ENCODE assay signal across 8 cellular contexts in the genomic region with DNA sequence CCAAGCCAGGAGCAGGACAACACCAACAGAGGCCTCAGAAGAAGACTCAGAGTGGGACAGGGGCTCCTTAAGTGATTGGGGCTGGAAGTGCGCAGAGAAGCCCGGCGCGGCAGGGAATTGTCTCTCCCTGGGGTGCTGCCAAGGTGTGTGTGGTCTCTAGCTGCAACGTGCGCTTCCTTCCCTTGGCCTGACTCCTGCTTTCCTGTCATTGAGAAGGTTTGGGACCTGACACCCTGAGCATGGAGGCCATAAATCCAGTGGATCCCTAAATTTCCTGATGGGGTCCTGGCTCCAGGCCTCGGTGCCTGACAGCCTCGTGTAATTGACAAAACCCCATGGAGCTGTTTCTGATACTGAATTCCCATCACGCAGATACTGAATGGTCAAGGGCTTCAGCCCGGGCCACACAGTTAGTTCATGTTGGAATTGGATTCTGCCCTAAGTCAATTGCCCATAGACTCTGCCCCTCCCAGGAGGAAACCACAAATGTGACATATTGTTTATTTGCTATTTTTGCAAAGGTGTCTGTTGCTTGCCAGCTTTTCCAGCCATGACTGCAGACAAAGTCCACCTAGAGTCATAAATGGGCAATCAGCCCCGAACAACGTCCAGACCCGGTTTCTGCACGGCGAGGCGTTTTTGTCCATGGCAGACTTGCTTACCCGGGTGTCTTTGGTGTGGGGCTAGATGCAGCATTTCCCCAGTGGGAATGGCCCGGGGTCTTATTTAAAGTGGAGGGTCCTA. TPM values are rescaled to one million over a fixed set of nuclear protein-coding genes. Genes with fewer than 3 reads are reported as not detected.
DNase-seq lines count a peak whose midpoint lies in the region; ATAC-seq, FAIRE-seq and TF ChIP-seq lines count a peak whose summit lies in the region.
"Not testable (repeated sequence)": the region's sequence is repeated elsewhere in the genome, so short reads cannot be mapped to it uniquely, and the experiment has no call there.

No MANE protein-coding gene starts in this region.

- not testable (repeated sequence) for H3K36me3 Mint-ChIP-seq in CD8-positive, alpha-beta T cell; WTC11; chondrocyte (ENCODE audit: low read depth); natural killer cell treated with Interleukin-12 subunit alpha and Interleukin-12 subunit beta and Interleukin-15 and Interleukin-18, amount 100 ng/mL, for 72 hours

- not testable (repeated sequence) for H3K27me3 ChIP-seq in CD8-positive, alpha-beta T cell (ENCODE audit: insufficient read depth, low read length); right lobe of liver; rectal smooth muscle tissue (ENCODE audit: control insufficient read depth, insufficient read depth, low read length); transverse colon

- not testable (repeated sequence) for H3K4me3 Mint-ChIP-seq in CD8-positive, alpha-beta T cell; WTC11; chondrocyte (ENCODE audit: unreplicated experiment)
- H3K4me3 Mint-ChIP-seq in natural killer cell treated with Interleukin-12 subunit alpha and Interleukin-12 subunit beta and Interleukin-15 and Interleukin-18, amount 100 ng/mL, for 72 hours, result peak overlapping the region; percentile 70

- FAIRE-seq in kidney (lab: Jason Lieb, UNC), result not testable (repeated sequence)

- TF ChIP-seq POLR2A in right lobe of liver (IDR thresholded peaks at IDR 0.05), result peak; percentile 40
- TF ChIP-seq POLR2A in transverse colon (IDR thresholded peaks at IDR 0.05), result not testable (repeated sequence)

- CTCF ChIA-PET in CD8-positive, alpha-beta T cell (lab: Charles Lee), result not testable (repeated sequence)
- CTCF ChIA-PET in WTC11 (lab: Charles Lee), result interaction anchor here (1.0 to 1.9 kb wide), 3 partner anchors 36 to 139 kb away, joined by 3 to 4 read pairs (median 4); no protein-coding TSS in a partner anchor

- H3K4me1 Mint-ChIP-seq in CD8-positive, alpha-beta T cell (ENCODE audit: low read depth), result peaks cover 27% of the 10 kb centered on the region
- H3K4me1 Mint-ChIP-seq in WTC11 (peaks cover 11% of the 10 kb centered on the region), chondrocyte (ENCODE audit: low read depth) (peaks cover 34% of the 10 kb centered on the region)
- peaks cover 43 to 51% of the 10 kb centered on the region in 2 donors for H3K4me1 Mint-ChIP-seq in natural killer cell treated with Interleukin-12 subunit alpha and Interleukin-12 subunit beta and Interleukin-15 and Interleukin-18, amount 100 ng/mL, for 72 hours (ENCODE audit: low read depth in 2 of 2)

- H3K27ac Mint-ChIP-seq in CD8-positive, alpha-beta T cell, result peak overlapping the region; percentile 69
- H3K27ac Mint-ChIP-seq in WTC11; chondrocyte (ENCODE audit: unreplicated experiment): not testable (repeated sequence)
- H3K27ac Mint-ChIP-seq in natural killer cell treated with Interleukin-12 subunit alpha and Interleukin-12 subunit beta and Interleukin-15 and Interleukin-18, amount 100 ng/mL, for 72 hours, result peak overlapping the region; percentile 57 to 58

- TF ChIP-seq EP300 in transverse colon (IDR thresholded peaks at IDR 0.05; ENCODE audit: low read depth), result not testable (repeated sequence)

- ATAC-seq in CD8-positive, alpha-beta T cell; WTC11; natural killer cell treated with Interleukin-12 subunit alpha and Interleukin-12 subunit beta and Interleukin-15 and Interleukin-18, amount 100 ng/mL, for 72 hours: not testable (repeated sequence)
- peak; percentile 46 to 69 (median 52) for ATAC-seq in right lobe of liver

- not testable (repeated sequence) for H3K9ac ChIP-seq in kidney (ENCODE audit: low read length in 2 of 2); rectal smooth muscle tissue (ENCODE audit: low read length)

- POLR2A ChIA-PET in CD8-positive, alpha-beta T cell (lab: Charles Lee), result interaction anchor here (0.6 kb wide), 1 partner anchor 276 kb away, joined by 3 read pairs; no protein-coding TSS in a partner anchor
- POLR2A ChIA-PET in WTC11 (lab: Charles Lee), result interaction anchor here (0.7 kb wide), 1 partner anchor 70 kb away, joined by 3 read pairs; no protein-coding TSS in a partner anchor

- peaks cover 11% of the 10 kb centered on the region for H3K4me1 ChIP-seq in CD8-positive, alpha-beta T cell (ENCODE audit: insufficient read depth, low read length)
- H3K4me1 ChIP-seq in kidney (ENCODE audit: control insufficient read depth in 1 of 2, insufficient read depth in 1 of 2, low read depth in 1 of 2, low read length in 2 of 2), result peaks cover 9 to 13% of the 10 kb centered on the region in 2 donors
- H3K4me1 ChIP-seq in right lobe of liver, result peaks cover 0 to 38% (median 18%) of the 10 kb centered on the region in 4 donors
- H3K4me1 ChIP-seq in rectal smooth muscle tissue (ENCODE audit: control insufficient read depth, insufficient read depth, low read length), result not testable (repeated sequence)
- peaks cover 23 to 36% (median 24%) of the 10 kb centered on the region in 4 donors for H3K4me1 ChIP-seq in transverse colon

- not testable (repeated sequence) for H3K36me3 ChIP-seq in CD8-positive, alpha-beta T cell (ENCODE audit: insufficient read depth, low read length); kidney (ENCODE audit: control insufficient read depth in 1 of 2, insufficient read depth in 2 of 2, low read length in 2 of 2); right lobe of liver; rectal smooth muscle tissue (ENCODE audit: control insufficient read depth, insufficient read depth, low read length); transverse colon

- not testable (repeated sequence) for TF ChIP-seq CTCF in CD8-positive, alpha-beta T cell (IDR thresholded peaks at IDR 0.05); WTC11 (IDR thresholded peaks at IDR 0.05); chondrocyte (IDR thresholded peaks at IDR 0.05); kidney (IDR thresholded peaks at IDR 0.05; ENCODE audit: borderline replicate concordance, extremely low read depth, insufficient read depth); right lobe of liver (IDR thresholded peaks at IDR 0.05); transverse colon (IDR thresholded peaks at IDR 0.05)

- intact Hi-C loops in CD8-positive, alpha-beta T cell (cut with DNase I, micrococcal nuclease); kidney (cut with DNase I); right lobe of liver (cut with DNase I): not testable (repeated sequence)
- intact Hi-C loops in transverse colon (cut with DNase I; ENCODE audit: low total_unique reads), result loop anchor here (10.0 kb wide), 1 partner anchor 82 kb away; no protein-coding TSS in a partner anchor

- not testable (repeated sequence) for DNase-seq in CD8-positive, alpha-beta T cell; WTC11 (ENCODE audit: low spot score); kidney; natural killer cell treated with Interleukin-12 subunit alpha and Interleukin-12 subunit beta and Interleukin-15 and Interleukin-18, amount 100 ng/mL, for 72 hours (ENCODE audit: low spot score)
- DNase-seq in chondrocyte (ENCODE audit: low spot score) (peak; percentile 39), right lobe of liver (peak; percentile 69 to 83 (median 78)), transverse colon (peak; percentile 78)

- WGBS in right lobe of liver (ENCODE audit: insufficient coverage, low coverage, low lambda C conversion rate, missing lambda C conversion rate), result 30% methylated on average over 9 of the region's 18 CpGs
- 57% methylated on average over 18 of the region's 18 CpGs; no CpG with 5 or more reads in 1 of the 2 donors for WGBS in transverse colon (ENCODE audit: low coverage in 1 of 2), 2 donors

- not testable (repeated sequence) for H3K27me3 Mint-ChIP-seq in CD8-positive, alpha-beta T cell (ENCODE audit: low read depth); WTC11 (ENCODE audit: low read depth); chondrocyte (ENCODE audit: low read depth); natural killer cell treated with Interleukin-12 subunit alpha and Interleukin-12 subunit beta and Interleukin-15 and Interleukin-18, amount 100 ng/mL, for 72 hours

- not testable (repeated sequence) for H3K9me3 ChIP-seq in CD8-positive, alpha-beta T cell (ENCODE audit: low read length); kidney (ENCODE audit: control insufficient read depth in 1 of 2, low read length in 2 of 2); right lobe of liver; transverse colon

- in situ Hi-C loops in transverse colon (cut with MboI; ENCODE audit: low pct_ligation_motif_present in 1 of 4, low pct_unique_long_range_greater_than_20kb in 1 of 4, low sequenced_read_pairs in 3 of 4), result not testable (repeated sequence)

- H3K4me3 ChIP-seq in CD8-positive, alpha-beta T cell (ENCODE audit: low read depth, low read length); kidney (ENCODE audit: low read length in 2 of 2); right lobe of liver; transverse colon: not testable (repeated sequence)
- peak overlapping the region; percentile 19 for H3K4me3 ChIP-seq in rectal smooth muscle tissue (ENCODE audit: low read length)

- H3K27ac ChIP-seq in CD8-positive, alpha-beta T cell (ENCODE audit: low read depth, low read length); rectal smooth muscle tissue (ENCODE audit: low read depth, low read length): not testable (repeated sequence)
- H3K27ac ChIP-seq in kidney (ENCODE audit: low read depth in 2 of 2, low read length in 2 of 2), result peak overlapping the region; percentile 5 to 82
- H3K27ac ChIP-seq in right lobe of liver, result peak overlapping the region; percentile 78 to 95 (median 91)
- peak overlapping the region; percentile 63 to 80 (median 70) for H3K27ac ChIP-seq in transverse colon

- not testable (repeated sequence) for H3K9me3 Mint-ChIP-seq in CD8-positive, alpha-beta T cell; WTC11; chondrocyte (ENCODE audit: low read depth); natural killer cell treated with Interleukin-12 subunit alpha and Interleukin-12 subunit beta and Interleukin-15 and Interleukin-18, amount 100 ng/mL, for 72 hours

RNA-seq across cellular contexts. Expression of gene ZCCHC14, which starts 4.4 kb away (rescaled TPM):
- 10 to 100 TPM; 13.2 TPM for total RNA-seq in CD8-positive, alpha-beta T cell
- total RNA-seq in WTC11 (2021) (30.6 to 33.8 TPM (median 30.9 TPM) in 3 replicates), chondrocyte (28.0 to 29.6 TPM (median 29.6 TPM) in 3 replicates), kidney (32.8 TPM), right lobe of liver (10 to 100 TPM; 12.6 to 26.5 (median 17.7) TPM), transverse colon (10 to 100 TPM; 27.7 to 56.1 (median 36.7) TPM)
- polyA plus RNA-seq in kidney (ENCODE audit: insufficient read depth, low read depth, low replicate concordance), result 6.4 TPM
- total RNA-seq in natural killer cell treated with Interleukin-12 subunit alpha and Interleukin-12 subunit beta and Interleukin-15 and Interleukin-18, amount 100 ng/mL, for 72 hours, result 10 to 100 TPM; 15.7 to 15.9 TPM
